Comparison of ENCODE assay signal across 26 cellular contexts in genomic region chr2:217444509-217444908, GRCh38.
"Had no signal": no experiment of that assay in that cellular context is flagged by ENCODE, and none has a peak within 500 bp of the region (broad histone marks: within the 10 kb centered on the region; RNA-seq: fewer than 3 reads in every experiment).

No MANE protein-coding gene starts in this region.

- H3K9me3 ChIP-seq: esophagus squamous epithelium, gastrocnemius medialis, heart right ventricle, left ventricle myocardium inferior, lower lobe of right lung, mucosa of descending colon had no signal

- DNase-seq: dermis blood vessel endothelial cell; dorsolateral prefrontal cortex; effector CD4-positive, alpha-beta T cell; effector memory CD4-positive, alpha-beta T cell; esophagus squamous epithelium; foreskin fibroblast; foreskin melanocyte; gastrocnemius medialis; glutamatergic neuron; head of caudate nucleus; heart right ventricle; hypothalamus; immature natural killer cell; islet precursor cell; kidney; kidney glomerular epithelial cell; left colon; left ventricle myocardium inferior; lower lobe of right lung; mesenchymal stem cell; mucosa of descending colon had no signal

- H3K27me3 ChIP-seq: dorsolateral prefrontal cortex, esophagus squamous epithelium, gastrocnemius medialis, heart right ventricle had no signal

- H3K27ac ChIP-seq: coronary artery, dorsolateral prefrontal cortex, esophagus squamous epithelium, gastrocnemius medialis, heart right ventricle, left ventricle myocardium inferior, lower lobe of right lung had no signal

- H3K4me3 Mint-ChIP-seq: immature natural killer cell, mesothelial cell of epicardium had no signal

- H3K9me3 Mint-ChIP-seq: immature natural killer cell had no signal

- ATAC-seq: gastrocnemius medialis, heart right ventricle, left colon, left lobe of liver, lower lobe of right lung, mucosa of descending colon had no signal

- H3K4me3 ChIP-seq: coronary artery, dorsolateral prefrontal cortex, esophagus squamous epithelium, gastrocnemius medialis, heart right ventricle, left ventricle myocardium inferior, lower lobe of right lung, mucosa of descending colon had no signal

- FAIRE-seq: colon, endothelial cell of umbilical vein, kidney had no signal

- H3K36me3 ChIP-seq: esophagus squamous epithelium, gastrocnemius medialis, heart right ventricle, left ventricle myocardium inferior, lower lobe of right lung had no signal

- H3K27ac Mint-ChIP-seq: immature natural killer cell, mesothelial cell of epicardium had no signal

- H3K4me1 ChIP-seq: esophagus squamous epithelium, lower lobe of right lung had no signal
